28 cellular contexts compared by ENCODE assay signal in the genomic region with DNA sequence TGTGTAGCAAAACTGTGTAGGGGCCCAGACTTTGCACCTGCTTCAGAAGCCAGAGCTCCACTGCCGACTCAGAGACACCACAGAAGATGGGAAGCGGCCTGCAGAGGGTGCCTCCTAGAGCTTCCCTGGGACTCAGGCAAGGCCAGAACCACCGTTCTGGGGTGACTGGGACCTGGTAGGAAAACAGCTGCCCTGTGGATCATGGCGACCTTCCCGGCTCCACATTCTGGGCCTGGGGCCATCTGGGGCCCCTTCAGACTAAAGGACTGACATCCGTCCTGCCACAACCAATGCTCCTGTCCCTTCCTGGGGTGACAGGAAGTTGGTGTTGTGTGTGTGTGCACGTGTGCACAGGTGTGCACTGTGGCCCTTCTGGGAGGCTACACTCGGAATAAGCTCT.
"Had no signal": no experiment of that assay in that cellular context is flagged by ENCODE, and none has a peak within 500 bp of the region (broad histone marks: within the 10 kb centered on the region; RNA-seq: fewer than 3 reads in every experiment).

No MANE protein-coding gene starts in this region.

- DNase-seq: activated CD4-positive, alpha-beta T cell treated with anti-CD3 and anti-CD28 coated beads for 36 hours; activated CD4-positive, CD25-positive, alpha-beta regulatory T cell; activated CD8-positive, alpha-beta memory T cell treated with anti-CD3 and anti-CD28 coated beads, Interleukin-2, amount 10 ng/mL, durations not matched to agents 7 days and 5 days; activated CD8-positive, alpha-beta T cell treated with anti-CD3 and anti-CD28 coated beads, Interleukin-2, amount 10 ng/mL, durations not matched to agents 7 days and 5 days; activated T-cell treated with anti-CD3 and anti-CD28 coated beads, Interleukin-2, amount 50 U/mL, for 48 hours; anterior cingulate cortex; colonic mucosa; effector CD8-positive, alpha-beta T cell; lower lobe of right lung; naive B cell; occipital lobe; psoas muscle; stimulated activated CD4-positive, alpha-beta T cell treated with anti-CD3 and anti-CD28 coated beads, Interleukin-1b, Interleukin-23, amount 100 ng/mL, for 48 hours; stimulated activated CD4-positive, alpha-beta T cell treated with anti-CD3 and anti-CD28 coated beads, Interleukin-4, amount 100 ng/mL, for 4 hours; stimulated activated CD8-positive, alpha-beta memory T cell treated with anti-CD3 and anti-CD28 coated beads, Interleukin-4, amount 100 ng/mL, for 48 hours; stimulated activated naive B cell treated with anti-CD40 and anti-IgM and Interleukin-4, amounts not matched to agents 10 μg/mL and 1 μg/mL and 100 μg/mL, for 72 hours; stomach; T-helper 1 cell; tibial artery had no signal

- H3K4me3 ChIP-seq: colonic mucosa, left lung, lower lobe of right lung, psoas muscle, smooth muscle cell, stomach, tibial artery had no signal

- H3K9ac ChIP-seq: parathyroid adenoma had no signal

- H3K27me3 Mint-ChIP-seq: activated CD4-positive, alpha-beta T cell treated with anti-CD3 and anti-CD28 coated beads for 36 hours; activated CD8-positive, alpha-beta memory T cell treated with anti-CD3 and anti-CD28 coated beads, Interleukin-2, amount 10 ng/mL, durations not matched to agents 7 days and 5 days; activated naive CD8-positive, alpha-beta T cell; naive B cell; stimulated activated naive B cell treated with anti-CD40 and anti-IgM and Interleukin-4, amounts not matched to agents 10 μg/mL and 1 μg/mL and 100 μg/mL, for 72 hours had no signal

- FAIRE-seq: frontal cortex, islet of Langerhans, urothelium cell line had no signal

- H2AFZ ChIP-seq: parathyroid adenoma had no signal

- H3K9me3 Mint-ChIP-seq: activated T-helper 2 cell treated with anti-CD3 and anti-CD28 coated beads, Interferon-gamma antibody, Interleukin-2, Interleukin-4, amounts not matched to agents 10 μg/mL and 5 μg/mL and 100 μg/mL, durations not matched to agents 14 hours and 24 hours and 36 hours; stimulated activated naive B cell treated with anti-CD40 and anti-IgM and Interleukin-4, amounts not matched to agents 10 μg/mL and 1 μg/mL and 100 μg/mL, for 72 hours; T-helper 2 cell treated with Interferon-gamma antibody and Interleukin-4, amounts not matched to agents 5 μg/mL and 100 μg/mL, for 36 hours had no signal

- H3K4me2 ChIP-seq: smooth muscle cell had no signal

- H3K27ac ChIP-seq: colonic mucosa, left lung, lower lobe of right lung, parathyroid adenoma, psoas muscle, stomach had no signal

- H3K79me2 ChIP-seq: parathyroid adenoma had no signal

- H3K4me3 Mint-ChIP-seq: activated CD4-positive, alpha-beta T cell treated with anti-CD3 and anti-CD28 coated beads for 36 hours; activated CD8-positive, alpha-beta memory T cell treated with anti-CD3 and anti-CD28 coated beads, Interleukin-2, amount 10 ng/mL, durations not matched to agents 7 days and 5 days; activated CD8-positive, alpha-beta T cell treated with anti-CD3 and anti-CD28 coated beads, Interleukin-2, amount 10 ng/mL, durations not matched to agents 7 days and 5 days; activated naive CD8-positive, alpha-beta T cell; naive B cell; stimulated activated naive B cell treated with anti-CD40 and anti-IgM and Interleukin-4, amounts not matched to agents 10 μg/mL and 1 μg/mL and 100 μg/mL, for 72 hours; T-helper 2 cell treated with Interferon-gamma antibody and Interleukin-4, amounts not matched to agents 5 μg/mL and 100 μg/mL, for 36 hours had no signal

- H3K27ac Mint-ChIP-seq: activated CD4-positive, alpha-beta T cell treated with anti-CD3 and anti-CD28 coated beads for 36 hours; activated CD8-positive, alpha-beta T cell treated with anti-CD3 and anti-CD28 coated beads, Interleukin-2, amount 10 ng/mL, durations not matched to agents 7 days and 5 days; activated naive CD8-positive, alpha-beta T cell; activated T-helper 2 cell treated with anti-CD3 and anti-CD28 coated beads, Interferon-gamma antibody, Interleukin-2, Interleukin-4, amounts not matched to agents 10 μg/mL and 5 μg/mL and 100 μg/mL, durations not matched to agents 14 hours and 24 hours and 36 hours; stimulated activated naive B cell treated with anti-CD40 and anti-IgM and Interleukin-4, amounts not matched to agents 10 μg/mL and 1 μg/mL and 100 μg/mL, for 72 hours; T-helper 2 cell treated with Interferon-gamma antibody and Interleukin-4, amounts not matched to agents 5 μg/mL and 100 μg/mL, for 36 hours had no signal

- H3K4me1 ChIP-seq: parathyroid adenoma had no signal

- H3K36me3 Mint-ChIP-seq: activated CD8-positive, alpha-beta memory T cell treated with anti-CD3 and anti-CD28 coated beads, Interleukin-2, amount 10 ng/mL, durations not matched to agents 7 days and 5 days; activated naive CD8-positive, alpha-beta T cell; naive B cell had no signal

- ATAC-seq: activated CD4-positive, alpha-beta T cell treated with anti-CD3 and anti-CD28 coated beads for 36 hours; activated CD8-positive, alpha-beta memory T cell treated with anti-CD3 and anti-CD28 coated beads, Interleukin-2, amount 10 ng/mL, durations not matched to agents 7 days and 5 days; activated CD8-positive, alpha-beta T cell treated with anti-CD3 and anti-CD28 coated beads, Interleukin-2, amount 10 ng/mL, durations not matched to agents 7 days and 5 days; left lung; lower lobe of right lung; psoas muscle; stimulated activated naive B cell treated with anti-CD40 and anti-IgM and Interleukin-4, amounts not matched to agents 10 μg/mL and 1 μg/mL and 100 μg/mL, for 72 hours had no signal

- H3K36me3 ChIP-seq: colonic mucosa, left lung, lower lobe of right lung, stomach, tibial artery had no signal

- H3K9me3 ChIP-seq: colonic mucosa, left lung, lower lobe of right lung, psoas muscle, stomach, tibial artery had no signal

- H3K27me3 ChIP-seq: colonic mucosa, left lung, stomach, tibial artery had no signal
